Comparison of ENCODE assay signal across 28 cellular contexts in genomic region chr1:14707774-14708450, GRCh38.
DNase-seq lines count a peak whose midpoint lies in the region; ATAC-seq, FAIRE-seq and TF ChIP-seq lines count a peak whose summit lies in the region.
"Had no signal": no experiment of that assay in that cellular context is flagged by ENCODE, and none has a peak within 500 bp of the region (broad histone marks: within the 10 kb centered on the region; RNA-seq: fewer than 3 reads in every experiment).

No MANE protein-coding gene starts in this region.

- no peak for TF ChIP-seq CTCF in astrocyte of the spinal cord (IDR thresholded peaks at IDR 0.05; ENCODE audit: low read depth, low read length)
- no peak for TF ChIP-seq CTCF in kidney (IDR thresholded peaks at IDR 0.05; ENCODE audit: borderline replicate concordance, extremely low read depth, insufficient read depth)

- no peaks in the 10 kb centered on the region for H3K36me3 ChIP-seq in kidney (ENCODE audit: control insufficient read depth in 1 of 2, insufficient read depth in 2 of 2, low read length in 2 of 2)
- H3K36me3 ChIP-seq: MG63, SJSA1 had no signal

- H3K9me3 ChIP-seq in kidney (ENCODE audit: control insufficient read depth in 1 of 2, low read length in 2 of 2): no peaks in the 10 kb centered on the region
- H3K9me3 ChIP-seq: MG63 had no signal

- DNase-seq in M059J (ENCODE audit: low read depth): peak; percentile 42
- DNase-seq in astrocyte of the spinal cord (ENCODE audit: low read depth, low spot score): peak; percentile 20
- DNase-seq in kidney: peak; percentile 11
- peak; percentile 20 for DNase-seq in renal cortical epithelial cell (ENCODE audit: low read depth)
- no peak for DNase-seq in activated CD4-positive, alpha-beta T cell treated with anti-CD3 and anti-CD28 coated beads, Interleukin-2, amount 50 U/mL, for 1 hour
- DNase-seq in activated CD8-positive, alpha-beta memory T cell treated with anti-CD3 and anti-CD28 coated beads, Interleukin-2, amount 50 U/mL, for 48 hours: no peak
- DNase-seq: 8988T; CD4-positive, CD25-positive, alpha-beta regulatory T cell; DMS153; DND-41; KBM-7; MG63; NCI-H1105 treated with DMSO at 0.1 percent for 48 hours; NCI-H146; NCI-H1930; NCI-H2107; NCI-H446; NCI-H524 treated with DMSO at 0.1 percent for 48 hours; NCI-H774; Right ventricle myocardium superior; RPMI8226 had no signal

- intact Hi-C loops in kidney (cut with DNase I): no loop called here

- no peak for FAIRE-seq in kidney (lab: Jason Lieb, UNC)
- FAIRE-seq: GM12892, GM19239, H54, HTR-8/SVneo had no signal

- ATAC-seq in GM21390 (IDR thresholded peaks at IDR 0.05; ENCODE audit: unreplicated experiment) (no peak), HG02884 (IDR thresholded peaks at IDR 0.05; ENCODE audit: unreplicated experiment) (no peak)

- H3K27ac ChIP-seq in kidney (ENCODE audit: low read depth in 2 of 2, low read length in 2 of 2): no peak overlapping the region
- H3K27ac ChIP-seq: SJSA1 had no signal

- in situ Hi-C loops in astrocyte of the spinal cord (cut with HindIII; ENCODE audit: low sequenced_read_pairs): no loop called here

- no peak overlapping the region for H3K9ac ChIP-seq in kidney (ENCODE audit: low read length in 2 of 2)

- no peaks in the 10 kb centered on the region for H3K4me1 ChIP-seq in kidney (ENCODE audit: control insufficient read depth in 1 of 2, insufficient read depth in 1 of 2, low read depth in 1 of 2, low read length in 2 of 2)
- H3K4me1 ChIP-seq: SJSA1 had no signal

- H3K4me3 ChIP-seq in astrocyte of the spinal cord (ENCODE audit: low read depth, low read length) (no peak overlapping the region), kidney (ENCODE audit: low read length in 2 of 2) (no peak overlapping the region)
- H3K4me3 ChIP-seq: MG63, SJSA1 had no signal

Comparison
In these comparisons a context has a peak if more than half of its experiments do, and no peak if none do; other contexts are left out.
1. DNase-seq: peak in M059J (single experiment), astrocyte of the spinal cord (single experiment), kidney (single experiment) and renal cortical epithelial cell (single experiment); none in activated CD4-positive, alpha-beta T cell treated with anti-CD3 and anti-CD28 coated beads, Interleukin-2, amount 50 U/mL, for 1 hour (single experiment) and activated CD8-positive, alpha-beta memory T cell treated with anti-CD3 and anti-CD28 coated beads, Interleukin-2, amount 50 U/mL, for 48 hours (single experiment).